1 cellular context compared by ENCODE assay signal in the genomic region with DNA sequence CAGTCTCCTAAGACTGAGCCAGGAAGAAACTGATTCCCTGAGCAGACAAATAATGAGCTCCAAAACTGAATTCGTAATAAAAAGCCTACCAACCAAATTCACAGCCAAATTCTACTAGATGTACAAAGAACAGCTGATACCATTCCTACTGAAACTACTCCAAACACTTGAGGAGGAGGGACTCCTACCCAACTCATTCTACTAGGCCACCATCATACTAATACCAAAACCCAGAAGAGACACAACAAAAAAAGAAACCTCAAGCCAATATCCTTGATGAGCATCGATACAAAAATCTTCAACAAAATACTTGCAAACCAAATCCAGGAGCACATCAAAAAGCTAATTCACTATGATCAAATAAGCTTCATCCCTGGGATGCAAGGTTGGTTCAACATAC.
TF ChIP-seq lines count a peak whose summit lies in the region.

No MANE protein-coding gene starts in this region.

TF ChIP-seq in HepG2, 621 proteins besides CTCF, POLR2A, EP300 and RAD21:
- TF ChIP-seq MATR3 (CRISPR knock-in tag; IDR thresholded peaks at IDR 0.05) (no peak), ZNF430 (CRISPR knock-in tag; IDR thresholded peaks at IDR 0.05) (no peak), ZNF557 (CRISPR knock-in tag; IDR thresholded peaks at IDR 0.05) (no peak), ZFP37 (CRISPR knock-in tag; IDR thresholded peaks at IDR 0.05; ENCODE audit: borderline replicate concordance) (no peak), ZNF263 (CRISPR knock-in tag; IDR thresholded peaks at IDR 0.05) (no peak), HES4 (CRISPR knock-in tag; IDR thresholded peaks at IDR 0.05; ENCODE audit: borderline replicate concordance) (no peak), ZNF7 (CRISPR knock-in tag; IDR thresholded peaks at IDR 0.05) (no peak), RFX5 (IDR thresholded peaks at IDR 0.05; ENCODE audit: low read depth, low read length) (no peak), CBX5 (CRISPR knock-in tag; IDR thresholded peaks at IDR 0.05; ENCODE audit: borderline replicate concordance) (no peak), TP53 (CRISPR knock-in tag; conservative IDR thresholded peaks at IDR 0.05) (no peak), ZNF143 (CRISPR knock-in tag; IDR thresholded peaks at IDR 0.05) (no peak), TAF1 (CRISPR knock-in tag; IDR thresholded peaks at IDR 0.05) (no peak), ZKSCAN1 (IDR thresholded peaks at IDR 0.05; ENCODE audit: low read length) (no peak)
- TF ChIP-seq, protein P1, sequence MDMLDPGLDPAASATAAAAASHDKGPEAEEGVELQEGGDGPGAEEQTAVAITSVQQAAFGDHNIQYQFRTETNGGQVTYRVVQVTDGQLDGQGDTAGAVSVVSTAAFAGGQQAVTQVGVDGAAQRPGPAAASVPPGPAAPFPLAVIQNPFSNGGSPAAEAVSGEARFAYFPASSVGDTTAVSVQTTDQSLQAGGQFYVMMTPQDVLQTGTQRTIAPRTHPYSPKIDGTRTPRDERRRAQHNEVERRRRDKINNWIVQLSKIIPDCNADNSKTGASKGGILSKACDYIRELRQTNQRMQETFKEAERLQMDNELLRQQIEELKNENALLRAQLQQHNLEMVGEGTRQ (IDR thresholded peaks at IDR 0.05; ENCODE audit: low read depth, low read length): no peak
- TF ChIP-seq, protein P1 (CRISPR knock-in tag; IDR thresholded peaks at IDR 0.05; ENCODE audit: borderline replicate concordance): no peak
- TF ChIP-seq, protein P2, sequence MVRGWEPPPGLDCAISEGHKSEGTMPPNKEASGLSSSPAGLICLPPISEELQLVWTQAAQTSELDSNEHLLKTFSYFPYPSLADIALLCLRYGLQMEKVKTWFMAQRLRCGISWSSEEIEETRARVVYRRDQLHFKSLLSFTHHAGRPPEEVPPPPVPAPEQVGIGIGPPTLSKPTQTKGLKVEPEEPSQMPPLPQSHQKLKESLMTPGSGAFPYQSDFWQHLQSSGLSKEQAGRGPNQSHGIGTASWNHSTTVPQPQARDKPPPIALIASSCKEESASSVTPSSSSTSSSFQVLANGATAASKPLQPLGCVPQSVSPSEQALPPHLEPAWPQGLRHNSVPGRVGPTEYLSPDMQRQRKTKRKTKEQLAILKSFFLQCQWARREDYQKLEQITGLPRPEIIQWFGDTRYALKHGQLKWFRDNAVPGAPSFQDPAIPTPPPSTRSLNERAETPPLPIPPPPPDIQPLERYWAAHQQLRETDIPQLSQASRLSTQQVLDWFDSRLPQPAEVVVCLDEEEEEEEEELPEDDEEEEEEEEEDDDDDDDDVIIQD (CRISPR knock-in tag; IDR thresholded peaks at IDR 0.05; ENCODE audit: low read depth): no peak
- TF ChIP-seq, protein P3, sequence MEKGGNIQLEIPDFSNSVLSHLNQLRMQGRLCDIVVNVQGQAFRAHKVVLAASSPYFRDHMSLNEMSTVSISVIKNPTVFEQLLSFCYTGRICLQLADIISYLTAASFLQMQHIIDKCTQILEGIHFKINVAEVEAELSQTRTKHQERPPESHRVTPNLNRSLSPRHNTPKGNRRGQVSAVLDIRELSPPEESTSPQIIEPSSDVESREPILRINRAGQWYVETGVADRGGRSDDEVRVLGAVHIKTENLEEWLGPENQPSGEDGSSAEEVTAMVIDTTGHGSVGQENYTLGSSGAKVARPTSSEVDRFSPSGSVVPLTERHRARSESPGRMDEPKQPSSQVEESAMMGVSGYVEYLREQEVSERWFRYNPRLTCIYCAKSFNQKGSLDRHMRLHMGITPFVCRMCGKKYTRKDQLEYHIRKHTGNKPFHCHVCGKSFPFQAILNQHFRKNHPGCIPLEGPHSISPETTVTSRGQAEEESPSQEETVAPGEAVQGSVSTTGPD (CRISPR knock-in tag; IDR thresholded peaks at IDR 0.05): no peak
